5 cellular contexts compared by ENCODE assay signal in genomic region chr10:64215088-64215487, GRCh38.
"Had no signal": no experiment of that assay in that cellular context is flagged by ENCODE, and none has a peak within 500 bp of the region (broad histone marks: within the 10 kb centered on the region; RNA-seq: fewer than 3 reads in every experiment).

No MANE protein-coding gene starts in this region.

- DNase-seq: IMR-90, KBM-7 had no signal

- H3K4me3 ChIP-seq: K562 had no signal

- H3K27ac ChIP-seq: HL-60 had no signal

- ATAC-seq: HepG2, K562 had no signal
